In genomic region chr4:129968366-129968765, GRCh38 we compare ENCODE assay signal across 26 cellular contexts.
"Had no signal": no experiment of that assay in that cellular context is flagged by ENCODE, and none has a peak within 500 bp of the region (broad histone marks: within the 10 kb centered on the region; RNA-seq: fewer than 3 reads in every experiment).

No MANE protein-coding gene starts in this region.

- H3K27me3 ChIP-seq: stomach, suprapubic skin, testis, thyroid gland, tibial artery, tibial nerve, transverse colon, upper lobe of left lung, upper lobe of right lung, uterus, vagina had no signal

- ATAC-seq: stimulated activated effector memory CD8-positive, alpha-beta T cell treated with anti-CD3 and anti-CD28 coated beads, Interleukin-12 subunit alpha, Interleukin-12 subunit beta, amount 100 ng/mL, for 72 hours; stimulated activated memory B cell treated with anti-CD40 and anti-IgM and Interleukin-4, amounts not matched to agents 10 μg/mL and 1 μg/mL and 100 μg/mL, for 72 hours; stimulated activated naive B cell treated with anti-CD40 and anti-IgM and Interleukin-4, amounts not matched to agents 10 μg/mL and 1 μg/mL and 100 μg/mL, for 72 hours; stimulated activated naive CD8-positive, alpha-beta T cell treated with anti-CD3 and anti-CD28 coated beads, Interleukin-15, amount 100 ng/mL, for 72 hours; stimulated activated naive CD8-positive, alpha-beta T cell treated with anti-CD3 and anti-CD28 coated beads, Interleukin-15, Interleukin-2, amounts not matched to agents 100 U/mL and 50 U/mL, for 24 hours; upper lobe of right lung had no signal

- H3K36me3 ChIP-seq: stomach, suprapubic skin, thoracic aorta, thyroid gland, tibial artery, tibial nerve, transverse colon, upper lobe of left lung, upper lobe of right lung, uterus, vagina had no signal

- H3K27ac ChIP-seq: stomach, suprapubic skin, testis, thoracic aorta, thyroid gland, tibial artery, tibial nerve, transverse colon, upper lobe of left lung, upper lobe of right lung, uterus, vagina had no signal

- H3K9me3 ChIP-seq: suprapubic skin, testis, thoracic aorta, thyroid gland, transverse colon, upper lobe of left lung, upper lobe of right lung, uterus, vagina had no signal

- DNase-seq: stimulated activated CD4-positive, alpha-beta T cell treated with anti-CD3 and anti-CD28 coated beads, Interleukin-2, amount 100 ng/mL, for 48 hours; stimulated activated CD4-positive, alpha-beta T cell treated with anti-CD3 and anti-CD28 coated beads, Interleukin-4, amount 100 ng/mL, for 1 hour; stimulated activated CD4-positive, alpha-beta T cell treated with anti-CD3 and anti-CD28 coated beads, Interleukin-4, amount 100 ng/mL, for 24 hours; stimulated activated CD4-positive, alpha-beta T cell treated with anti-CD3 and anti-CD28 coated beads, Interleukin-4, amount 100 ng/mL, for 4 hours; stimulated activated CD8-positive, alpha-beta memory T cell treated with anti-CD3 and anti-CD28 coated beads, Interleukin-4, amount 100 ng/mL, for 48 hours; stimulated activated naive B cell treated with anti-CD40 and anti-IgM and Interleukin-4, amounts not matched to agents 10 μg/mL and 1 μg/mL and 100 μg/mL, for 72 hours; stimulated activated naive CD4-positive, alpha-beta T cell; stimulated activated naive CD4-positive, alpha-beta T cell treated with Interleukin-2 at 50 U/mL for 16 hours; stimulated activated naive CD8-positive, alpha-beta T cell treated with anti-CD3 and anti-CD28 coated beads, Interleukin-15, amount 100 ng/mL, for 72 hours; stimulated activated naive CD8-positive, alpha-beta T cell treated with anti-CD3 and anti-CD28 coated beads, Interleukin-15, Interleukin-2, amounts not matched to agents 100 U/mL and 50 U/mL, for 24 hours; stomach; substantia nigra; testis; thyroid gland; tibial artery; transverse colon; trophoblast cell; upper lobe of left lung; upper lobe of right lung; uterus had no signal

- H3K4me3 ChIP-seq: stomach, suprapubic skin, testis, thoracic aorta, thyroid gland, tibial artery, tibial nerve, transverse colon, upper lobe of left lung, upper lobe of right lung, uterus, vagina had no signal

- H3K4me1 ChIP-seq: stomach, suprapubic skin, testis, thyroid gland, tibial artery, tibial nerve, transverse colon, upper lobe of left lung, upper lobe of right lung, uterus, vagina had no signal
